Comparison of ENCODE assay signal across 18 cellular contexts in the genomic region with DNA sequence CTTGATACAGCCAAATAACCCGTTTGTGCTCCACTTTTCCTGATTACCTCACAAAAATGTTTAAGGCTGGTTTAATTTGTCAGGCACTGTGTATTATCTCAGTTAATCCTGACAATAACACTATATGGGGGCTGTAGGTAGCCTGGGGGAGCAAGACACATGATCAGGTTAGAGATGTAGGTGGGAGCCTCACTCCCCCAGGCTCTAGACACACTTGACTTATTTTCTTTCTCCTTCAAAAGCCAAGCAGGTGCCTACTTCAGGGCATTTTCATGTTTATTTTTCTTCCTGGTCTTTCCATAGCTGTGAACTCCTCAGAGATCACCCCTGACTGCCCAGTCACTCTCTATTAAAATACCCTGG.
A peak's percentile ranks its signal among the peaks of the same experiment; 100 is the strongest.
DNase-seq lines count a peak whose midpoint lies in the region; ATAC-seq, FAIRE-seq and TF ChIP-seq lines count a peak whose summit lies in the region.
"Had no signal": no experiment of that assay in that cellular context is flagged by ENCODE, and none has a peak within 500 bp of the region (broad histone marks: within the 10 kb centered on the region; RNA-seq: fewer than 3 reads in every experiment).

No MANE protein-coding gene starts in this region.

- H4K20me1 ChIP-seq in OCI-LY3 (ENCODE audit: insufficient read depth, low read length): no peaks in the 10 kb centered on the region

- no TSS peak for BruUV-seq in Calu3 (replicated peaks; lab: Mats Ljungman, UMichigan)

- H3K36me3 ChIP-seq in OCI-LY3 (replicated peaks; ENCODE audit: low read depth, low read length) (peaks cover 15% of the 10 kb centered on the region), endocrine pancreas (ENCODE audit: control insufficient read depth, insufficient read depth, low read length) (no peaks in the 10 kb centered on the region), brain microvascular endothelial cell (replicated peaks) (no peaks in the 10 kb centered on the region)

- H3K4me1 ChIP-seq in OCI-LY3 (ENCODE audit: low read length) (peaks cover 48% of the 10 kb centered on the region), endocrine pancreas (ENCODE audit: control insufficient read depth, insufficient read depth, low read length) (peaks cover 15% of the 10 kb centered on the region)

- no peak for TF ChIP-seq POLR2A in GM12891 (IDR thresholded peaks at IDR 0.05; ENCODE audit: low read depth, low read length)

- H3K4me1 Mint-ChIP-seq in nephron progenitor cell (peaks cover 59% of the 10 kb centered on the region), Calu3 (ENCODE audit: low read depth, unreplicated experiment) (no peaks in the 10 kb centered on the region)
- no peaks in the 10 kb centered on the region for H3K4me1 Mint-ChIP-seq in stimulated activated effector memory CD8-positive, alpha-beta T cell treated with anti-CD3 and anti-CD28 coated beads, Interleukin-12 subunit alpha, Interleukin-12 subunit beta, amount 100 ng/mL, for 72 hours

- H3K4me3 Mint-ChIP-seq in nephron progenitor cell (peak overlapping the region; percentile 39), Calu3 (ENCODE audit: low read depth, unreplicated experiment) (no peak overlapping the region)
- no peak overlapping the region for H3K4me3 Mint-ChIP-seq in stimulated activated effector memory CD8-positive, alpha-beta T cell treated with anti-CD3 and anti-CD28 coated beads, Interleukin-12 subunit alpha, Interleukin-12 subunit beta, amount 100 ng/mL, for 72 hours
- H3K4me3 Mint-ChIP-seq: CD4-positive, CD25-positive, alpha-beta regulatory T cell; H9 had no signal

- peak overlapping the region; percentile 99 for H3K4me2 ChIP-seq in OCI-LY3 (ENCODE audit: low read length)
- H3K4me2 ChIP-seq: SK-N-SH had no signal

- no peak overlapping the region for H2AFZ ChIP-seq in OCI-LY3 (ENCODE audit: low read depth, low read length)

- CTCF ChIA-PET in Calu3 (lab: Charles Lee): interaction anchor here (0.5 kb wide), 1 partner anchor 50 kb away, joined by 4 read pairs; no protein-coding TSS in a partner anchor

- H3K9ac ChIP-seq in OCI-LY3 (ENCODE audit: low read length) (no peak overlapping the region), endocrine pancreas (ENCODE audit: control insufficient read depth, insufficient read depth, low read length) (no peak overlapping the region)
- H3K9ac ChIP-seq: SK-N-SH had no signal

- H3K79me2 ChIP-seq in OCI-LY3 (ENCODE audit: low read length): peaks cover 11% of the 10 kb centered on the region; the same call in 1 of the 2 replicates

- H3K27me3 Mint-ChIP-seq in nephron progenitor cell (ENCODE audit: low read depth, poor library complexity): peaks cover 6% of the 10 kb centered on the region
- peaks cover 26% of the 10 kb centered on the region for H3K27me3 Mint-ChIP-seq in Calu3 (ENCODE audit: unreplicated experiment)
- H3K27me3 Mint-ChIP-seq: B cell had no signal

- no peaks in the 10 kb centered on the region for H3K27me3 ChIP-seq in OCI-LY3 (ENCODE audit: low read depth, low read length)
- H3K27me3 ChIP-seq in endocrine pancreas (ENCODE audit: control insufficient read depth, insufficient read depth, low read length): no peaks in the 10 kb centered on the region
- peaks cover 5% of the 10 kb centered on the region for H3K27me3 ChIP-seq in brain microvascular endothelial cell (replicated peaks)

- H3K9me3 ChIP-seq in OCI-LY3 (ENCODE audit: insufficient read depth, low read length) (no peaks in the 10 kb centered on the region), endocrine pancreas (ENCODE audit: control insufficient read depth, low read length) (no peaks in the 10 kb centered on the region)
- H3K9me3 ChIP-seq: SK-N-SH had no signal

- peak overlapping the region; percentile 90; the same call in 1 of the 2 replicates for H3K27ac ChIP-seq in OCI-LY3 (ENCODE audit: low read length)
- H3K27ac ChIP-seq in brain microvascular endothelial cell: no peak overlapping the region

- in situ Hi-C loops in brain microvascular endothelial cell (cut with HindIII; ENCODE audit: low pct_ligation_motif_present, low sequenced_read_pairs): no loop called here

- peaks cover 12% of the 10 kb centered on the region for H3K9me3 Mint-ChIP-seq in nephron progenitor cell
- H3K9me3 Mint-ChIP-seq in stimulated activated effector memory CD8-positive, alpha-beta T cell treated with anti-CD3 and anti-CD28 coated beads, Interleukin-12 subunit alpha, Interleukin-12 subunit beta, amount 100 ng/mL, for 72 hours: no peaks in the 10 kb centered on the region
- no peaks in the 10 kb centered on the region for H3K9me3 Mint-ChIP-seq in Calu3 (ENCODE audit: low read depth, unreplicated experiment)
- H3K9me3 Mint-ChIP-seq: H9 had no signal

- DNase-seq in GM12891 (ENCODE audit: insufficient read length, low spot score) (no peak), nephron progenitor cell (no peak), brain microvascular endothelial cell (no peak), NCI-H1105 (lab: John Stamatoyannopoulos, UW) (no peak), Calu3 (no peak)
- DNase-seq in stimulated activated effector memory CD8-positive, alpha-beta T cell treated with anti-CD3 and anti-CD28 coated beads, Interleukin-12 subunit alpha, Interleukin-12 subunit beta, amount 100 ng/mL, for 72 hours (ENCODE audit: low spot score in 2 of 2): no peak
- DNase-seq: CD4-positive, CD25-positive, alpha-beta regulatory T cell; COR-L47; DMS153; H9; NCI-H1694 treated with DMSO at 0.1 percent for 48 hours; NCI-H748 treated with DMSO at 0.1 percent for 48 hours; NK-92 treated with Interleukin-12 subunit alpha and Interleukin-12 subunit beta, amount 100 ng/mL, for 24 hours; SHP77 treated with DMSO at 0.1 percent for 48 hours; SK-N-SH had no signal

- no peak for ATAC-seq in stimulated activated effector memory CD8-positive, alpha-beta T cell treated with anti-CD3 and anti-CD28 coated beads, Interleukin-12 subunit alpha, Interleukin-12 subunit beta, amount 100 ng/mL, for 72 hours

- peak; percentile 28 for FAIRE-seq in GM12891 (lab: Jason Lieb, UNC)

- H3K4me3 ChIP-seq in OCI-LY3 (ENCODE audit: low read length) (peak overlapping the region; percentile 75; the same call in 1 of the 2 replicates), endocrine pancreas (ENCODE audit: control insufficient read depth, insufficient read depth, low read length) (peak overlapping the region; percentile 44), brain microvascular endothelial cell (ENCODE audit: low read depth, low read length) (no peak overlapping the region)

- intact Hi-C loops in Calu3 (cut with micrococcal nuclease; ENCODE audit: unreplicated experiment): no loop called here

- TF ChIP-seq CTCF in OCI-LY3 (IDR thresholded peaks at IDR 0.05; ENCODE audit: low read depth, low read length): no peak
- no peak for TF ChIP-seq CTCF in nephron progenitor cell (IDR thresholded peaks at IDR 0.05)
- TF ChIP-seq CTCF in brain microvascular endothelial cell (IDR thresholded peaks at IDR 0.05; ENCODE audit: low read depth, low read length, missing control alignments): no peak
- no peak for TF ChIP-seq CTCF in Calu3 (IDR thresholded peaks at IDR 0.05; ENCODE audit: unreplicated experiment)

- H3K27ac Mint-ChIP-seq in nephron progenitor cell (peak overlapping the region; percentile 57), Calu3 (ENCODE audit: unreplicated experiment) (no peak overlapping the region)
- H3K27ac Mint-ChIP-seq in stimulated activated effector memory CD8-positive, alpha-beta T cell treated with anti-CD3 and anti-CD28 coated beads, Interleukin-12 subunit alpha, Interleukin-12 subunit beta, amount 100 ng/mL, for 72 hours: no peak overlapping the region
- H3K27ac Mint-ChIP-seq: B cell; CD4-positive, CD25-positive, alpha-beta regulatory T cell; H9 had no signal

- peaks cover 4% of the 10 kb centered on the region for H3K36me3 Mint-ChIP-seq in nephron progenitor cell (ENCODE audit: low read depth)
- no peaks in the 10 kb centered on the region for H3K36me3 Mint-ChIP-seq in stimulated activated effector memory CD8-positive, alpha-beta T cell treated with anti-CD3 and anti-CD28 coated beads, Interleukin-12 subunit alpha, Interleukin-12 subunit beta, amount 100 ng/mL, for 72 hours
- no peaks in the 10 kb centered on the region for H3K36me3 Mint-ChIP-seq in Calu3 (ENCODE audit: insufficient read depth, unreplicated experiment)
- H3K36me3 Mint-ChIP-seq: CD4-positive, CD25-positive, alpha-beta regulatory T cell had no signal

TF ChIP-seq in GM12891, 5 proteins besides CTCF, POLR2A, EP300 and RAD21:
- no peak for TF ChIP-seq TAF1 (IDR thresholded peaks at IDR 0.05; ENCODE audit: low read depth, low read length)
- no peak for TF ChIP-seq SPI1 (IDR thresholded peaks at IDR 0.05; ENCODE audit: low read depth, low read length)
- TF ChIP-seq POU2F2 (IDR thresholded peaks at IDR 0.05; ENCODE audit: low read depth, low read length): no peak
- no peak for TF ChIP-seq PAX5 (IDR thresholded peaks at IDR 0.05; ENCODE audit: insufficient read depth, low read length, severe bottlenecking)
